15 cellular contexts compared by ENCODE assay signal in genomic region chr7:72492446-72492845, GRCh38.
DNase-seq lines count a peak whose midpoint lies in the region; ATAC-seq and TF ChIP-seq lines count a peak whose summit lies in the region.
"Had no signal": no experiment of that assay in that cellular context is flagged by ENCODE, and none has a peak within 500 bp of the region (broad histone marks: within the 10 kb centered on the region; RNA-seq: fewer than 3 reads in every experiment).

No MANE protein-coding gene starts in this region.

- 56 to 58% methylated on average over 4 to 8 of the region's 8 CpGs for WGBS in body of pancreas, 2 donors
- WGBS in heart right ventricle, 2 donors: 33 to 47% methylated on average over 8 of the region's 8 CpGs

- TF ChIP-seq POLR2A in body of pancreas (IDR thresholded peaks at IDR 0.05): no peak

- H3K9me3 ChIP-seq in body of pancreas: no peaks in the 10 kb centered on the region
- peaks cover 0 to 13% (median 5%) of the 10 kb centered on the region in 11 donors for H3K9me3 ChIP-seq in heart right ventricle

- intact Hi-C loops in body of pancreas (cut with DNase I) (no loop called here), heart right ventricle (cut with DNase I) (loop anchor here in 5 of 10 donors (5.0 to 10.0 kb wide), 2 partner anchors 738 to 740 kb away; no protein-coding TSS in a partner anchor)

- H3K27ac ChIP-seq in body of pancreas (no peak overlapping the region), heart right ventricle (no peak overlapping the region)
- H3K27ac ChIP-seq: RWPE1 had no signal

- no peak overlapping the region for H3K4me3 ChIP-seq in body of pancreas
- H3K4me3 ChIP-seq in heart right ventricle: no peak overlapping the region

- ATAC-seq in body of pancreas (peak; percentile 27), heart right ventricle (peak; percentile 49 to 98 (median 94)), GM18861 (IDR thresholded peaks at IDR 0.05; ENCODE audit: unreplicated experiment) (no peak), HG02798 (IDR thresholded peaks at IDR 0.05; ENCODE audit: poor library complexity, unreplicated experiment) (no peak), GM18520 (IDR thresholded peaks at IDR 0.05; ENCODE audit: unreplicated experiment) (no peak)
- ATAC-seq: T-cell had no signal

- DNase-seq in Ammon's horn (ENCODE audit: low spot score) (peak; percentile 5), NCI-H146 (lab: John Stamatoyannopoulos, UW) (peak; percentile 67), body of pancreas (peak in 2 of 4 donors; percentile 3 to 29), heart right ventricle (peak; percentile 80 to 81), medulla oblongata (ENCODE audit: extremely low spot score) (no peak)
- DNase-seq: CD4-positive, alpha-beta T cell; H7; Karpas-422; MM.1S; NCI-H1694 treated with DMSO at 0.1 percent for 48 hours; T-cell had no signal

- H3K36me3 ChIP-seq in body of pancreas (replicated peaks in 1 of 2; ENCODE audit: insufficient read depth in 1 of 2, low read depth in 2 of 2) (no peaks in the 10 kb centered on the region), heart right ventricle (no peaks in the 10 kb centered on the region)

- H3K27me3 ChIP-seq in body of pancreas (no peaks in the 10 kb centered on the region), heart right ventricle (no peaks in the 10 kb centered on the region)

- H3K4me1 ChIP-seq in body of pancreas (no peaks in the 10 kb centered on the region), heart right ventricle (peaks cover 0 to 13% (median 0%) of the 10 kb centered on the region in 9 donors)

- TF ChIP-seq CTCF in body of pancreas (IDR thresholded peaks at IDR 0.05) (no peak), heart right ventricle (IDR thresholded peaks at IDR 0.05) (no peak)

Comparison
In these comparisons a context has a peak if more than half of its experiments do, and no peak if none do; other contexts are left out.
1. ATAC-seq: peak in body of pancreas (single experiment) and heart right ventricle (8 of 8); none in GM18861 (single experiment), HG02798 (single experiment) and GM18520 (single experiment).